ENCODE assay signal across 18 cellular contexts in the genomic region with DNA sequence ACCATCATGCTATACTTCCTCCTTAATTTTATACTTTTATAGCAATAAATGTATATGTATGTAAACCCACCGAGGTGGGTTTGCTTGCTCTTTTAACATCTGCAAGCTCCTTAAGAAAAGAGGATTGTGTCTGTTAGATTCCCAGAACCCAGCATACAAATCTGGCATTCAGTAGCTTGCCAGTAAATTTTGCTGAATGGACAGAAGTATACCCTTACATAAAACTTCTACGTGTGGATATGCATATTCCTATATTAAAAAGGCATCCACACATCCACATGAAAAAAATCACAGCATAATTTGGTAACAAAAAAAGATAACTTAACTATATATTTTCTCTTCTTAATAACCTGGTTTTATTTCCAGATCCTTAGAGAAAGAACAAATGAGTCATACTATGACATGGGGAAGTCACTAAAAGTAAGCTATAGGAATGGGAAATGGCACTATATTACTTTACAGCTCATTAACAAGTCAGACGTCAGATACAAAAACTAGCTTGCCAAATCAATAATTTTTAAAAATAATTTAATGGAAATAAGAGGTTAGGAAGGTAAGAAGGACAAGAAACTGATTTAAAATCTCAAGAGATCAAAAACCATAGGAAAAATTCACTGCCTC.
DNase-seq lines count a peak whose midpoint lies in the region; ATAC-seq, FAIRE-seq and TF ChIP-seq lines count a peak whose summit lies in the region.
"Had no signal": no experiment of that assay in that cellular context is flagged by ENCODE, and none has a peak within 500 bp of the region (broad histone marks: within the 10 kb centered on the region; RNA-seq: fewer than 3 reads in every experiment).

No MANE protein-coding gene starts in this region.

- H4K8ac ChIP-seq in mesenchymal stem cell (ENCODE audit: low read length), result no peak overlapping the region

- no peak for ATAC-seq in HepG2
- ATAC-seq in right lobe of liver, result no peak
- ATAC-seq: CD8-positive, alpha-beta T cell; GM23338 had no signal

- no peaks in the 10 kb centered on the region for H3K27me3 Mint-ChIP-seq in activated naive CD8-positive, alpha-beta T cell treated with anti-CD3 and anti-CD28 coated beads for 36 hours
- H3K27me3 Mint-ChIP-seq in MCF 10A (ENCODE audit: insufficient read depth, unreplicated experiment), result no peaks in the 10 kb centered on the region

- H3K18ac ChIP-seq in mesenchymal stem cell (ENCODE audit: low read depth in 1 of 2, low read length in 2 of 2), result no peak overlapping the region

- POLR2A ChIA-PET in HepG2 (lab: Yijun Ruan, JAX), result no interaction called here
- POLR2A ChIA-PET in MCF 10A (lab: Yijun Ruan, JAX), result interaction anchor here (0.8 to 1.1 kb wide), 2 partner anchors 9 to 319 kb away, joined by 3 read pairs; no protein-coding TSS in a partner anchor

- TF ChIP-seq POLR2A in HepG2 (IDR thresholded peaks at IDR 0.05; ENCODE audit: insufficient read depth in 1 of 2, low read depth in 2 of 2, low read length in 2 of 2) (no peak), right lobe of liver (IDR thresholded peaks at IDR 0.05) (no peak), breast epithelium (IDR thresholded peaks at IDR 0.05) (no peak)

- H4K91ac ChIP-seq in mesenchymal stem cell (ENCODE audit: low read length), result no peak overlapping the region

- TF ChIP-seq EP300 in HepG2 (IDR thresholded peaks at IDR 0.05; ENCODE audit: low read depth in 2 of 2, low read length in 2 of 2) (no peak), HepG2 (CRISPR knock-in tag; IDR thresholded peaks at IDR 0.05; ENCODE audit: borderline replicate concordance) (no peak)

- TF ChIP-seq CTCF in HepG2 (CRISPR knock-in tag; IDR thresholded peaks at IDR 0.05), result no peak
- TF ChIP-seq CTCF in right lobe of liver (IDR thresholded peaks at IDR 0.05), result no peak
- no peak for TF ChIP-seq CTCF in breast epithelium (IDR thresholded peaks at IDR 0.05)
- TF ChIP-seq CTCF in MCF 10A (IDR thresholded peaks at IDR 0.05; ENCODE audit: unreplicated experiment), result no peak

- H3K36me3 ChIP-seq in HepG2 (replicated peaks in 1 of 2; ENCODE audit: control insufficient read depth in 1 of 2, insufficient read depth in 2 of 2, low read length in 2 of 2) (peaks cover 0 to 8% of the 10 kb centered on the region in 2 experiments; a peak in 2 of 5 replicates), right lobe of liver (no peaks in the 10 kb centered on the region), mesenchymal stem cell (ENCODE audit: control insufficient read depth in 1 of 2, insufficient read depth in 2 of 2, low read depth in 1 of 2, low read length in 2 of 2) (peaks cover 0 to 4% of the 10 kb centered on the region in 2 experiments), breast epithelium (no peaks in the 10 kb centered on the region)
- H3K36me3 ChIP-seq: SJCRH30 had no signal

- no peak overlapping the region for H3K4me2 ChIP-seq in HepG2 (ENCODE audit: low read depth, low read length)
- H3K4me2 ChIP-seq in mesenchymal stem cell (ENCODE audit: low read length, poor library complexity, severe bottlenecking), result no peak overlapping the region
- H3K4me2 ChIP-seq: GM23338, PC-9 had no signal

- no peak overlapping the region for H3K23ac ChIP-seq in mesenchymal stem cell (ENCODE audit: low read length in 2 of 2)

- intact Hi-C loops in HepG2 (cut with micrococcal nuclease; ENCODE audit: unreplicated experiment), result no loop called here
- intact Hi-C loops in right lobe of liver (cut with DNase I), result no loop called here
- intact Hi-C loops in breast epithelium (cut with DNase I; ENCODE audit: low total_unique reads), result no loop called here
- intact Hi-C loops in MCF 10A (cut with micrococcal nuclease), result no loop called here

- DNase-seq in HepG2 (ENCODE audit: low spot score) (no peak), right lobe of liver (no peak), caudate nucleus (lab: John Stamatoyannopoulos, UW) (no peak), mesenchymal stem cell (peak; percentile 17), NCI-H748 treated with DMSO at 0.1 percent for 48 hours (lab: John Stamatoyannopoulos, UW) (no peak), breast epithelium (ENCODE audit: low spot score in 2 of 2) (no peak), MCF 10A (ENCODE audit: unreplicated experiment) (no peak)
- DNase-seq in activated naive CD8-positive, alpha-beta T cell treated with anti-CD3 and anti-CD28 coated beads for 36 hours, result no peak
- DNase-seq: 8988T; CD8-positive, alpha-beta T cell; Karpas-422; NCI-H1417 treated with DMSO at 0.1 percent for 48 hours; NCI-H1930; NCI-H446; NCI-H774; PC-9; SJCRH30 had no signal

- H3K4me1 ChIP-seq in HepG2 (ENCODE audit: insufficient read depth, low read length) (no peaks in the 10 kb centered on the region), right lobe of liver (no peaks in the 10 kb centered on the region), mesenchymal stem cell (ENCODE audit: control insufficient read depth, insufficient read depth, low read depth, low read length) (peaks cover 5% of the 10 kb centered on the region), breast epithelium (no peaks in the 10 kb centered on the region)
- H3K4me1 ChIP-seq: SJCRH30 had no signal

- H3K9ac ChIP-seq in HepG2 (ENCODE audit: insufficient read depth, low read depth, low read length) (no peak overlapping the region), mesenchymal stem cell (ENCODE audit: low read length) (no peak overlapping the region)

- no peak overlapping the region for H2BK12ac ChIP-seq in mesenchymal stem cell (ENCODE audit: low read length in 2 of 2)

- H3K27ac ChIP-seq in HepG2 (ENCODE audit: extremely low read length, insufficient read depth, low read length) (no peak overlapping the region), right lobe of liver (no peak overlapping the region), caudate nucleus (ENCODE audit: low read depth, low read length) (peak overlapping the region; percentile 49), mesenchymal stem cell (ENCODE audit: low read length, poor library complexity, severe bottlenecking) (no peak overlapping the region), breast epithelium (no peak overlapping the region)
- H3K27ac ChIP-seq: PC-9, SJCRH30 had no signal

- no peak overlapping the region for H3K4ac ChIP-seq in mesenchymal stem cell (ENCODE audit: low read depth in 1 of 2, low read length in 2 of 2)

- no peaks in the 10 kb centered on the region for H3K27me3 ChIP-seq in HepG2 (ENCODE audit: control insufficient read depth in 1 of 2, insufficient read depth in 2 of 2, low read length in 2 of 2)
- H3K27me3 ChIP-seq in right lobe of liver, result no peaks in the 10 kb centered on the region
- H3K27me3 ChIP-seq in mesenchymal stem cell (ENCODE audit: control insufficient read depth in 1 of 2, insufficient read depth in 1 of 2, low read length in 2 of 2), result no peaks in the 10 kb centered on the region
- H3K27me3 ChIP-seq in breast epithelium, result no peaks in the 10 kb centered on the region
- H3K27me3 ChIP-seq: SJCRH30 had no signal

- no peak overlapping the region for H2AK5ac ChIP-seq in mesenchymal stem cell (ENCODE audit: low read length, severe bottlenecking)

- TF ChIP-seq RAD21 in HepG2 (CRISPR knock-in tag; IDR thresholded peaks at IDR 0.05), result no peak

- no peak overlapping the region for H3K4me3 ChIP-seq in HepG2 (replicated peaks in 1 of 3; ENCODE audit: insufficient read depth in 1 of 3, low read depth in 2 of 3, low read length in 3 of 3)
- H3K4me3 ChIP-seq in right lobe of liver, result no peak overlapping the region
- no peak overlapping the region for H3K4me3 ChIP-seq in mesenchymal stem cell (ENCODE audit: insufficient read depth in 1 of 2, low read depth in 1 of 2, low read length in 2 of 2)
- H3K4me3 ChIP-seq in breast epithelium, result no peak overlapping the region
- H3K4me3 ChIP-seq: GM23338, PC-9, SJCRH30 had no signal

- H2BK15ac ChIP-seq in mesenchymal stem cell (ENCODE audit: low read depth, poor library complexity, severe bottlenecking), result no peak overlapping the region

- FAIRE-seq in HepG2 (lab: Jason Lieb, UNC), result no peak

- H2BK120ac ChIP-seq in mesenchymal stem cell (ENCODE audit: low read depth, low read length), result no peak overlapping the region

- H3K4me1 Mint-ChIP-seq in activated naive CD8-positive, alpha-beta T cell treated with anti-CD3 and anti-CD28 coated beads for 36 hours, result peaks cover 36% of the 10 kb centered on the region
- H3K4me1 Mint-ChIP-seq in MCF 10A (ENCODE audit: insufficient read depth, unreplicated experiment), result no peaks in the 10 kb centered on the region

- no peaks in the 10 kb centered on the region for H3K9me3 Mint-ChIP-seq in activated naive CD8-positive, alpha-beta T cell treated with anti-CD3 and anti-CD28 coated beads for 36 hours
- H3K9me3 Mint-ChIP-seq in MCF 10A (ENCODE audit: unreplicated experiment), result no peaks in the 10 kb centered on the region
- H3K9me3 Mint-ChIP-seq: CD8-positive, alpha-beta T cell; GM23338 had no signal

- BruUV-seq in HepG2 (replicated peaks; lab: Mats Ljungman, UMichigan) (no TSS peak), MCF 10A (replicated peaks; lab: Mats Ljungman, UMichigan) (no TSS peak)

- peaks cover 28% of the 10 kb centered on the region for H3K36me3 Mint-ChIP-seq in activated naive CD8-positive, alpha-beta T cell treated with anti-CD3 and anti-CD28 coated beads for 36 hours
- peaks cover 1% of the 10 kb centered on the region for H3K36me3 Mint-ChIP-seq in MCF 10A (ENCODE audit: insufficient read depth, unreplicated experiment)

- peaks cover 5% of the 10 kb centered on the region for H3K79me1 ChIP-seq in mesenchymal stem cell (replicated peaks; ENCODE audit: low read length, poor library complexity, severe bottlenecking)

- H2BK5ac ChIP-seq in mesenchymal stem cell (ENCODE audit: low read depth, low read length, poor library complexity, severe bottlenecking), result no peak overlapping the region

- H4K20me1 ChIP-seq in HepG2 (ENCODE audit: insufficient read depth, low read length), result no peaks in the 10 kb centered on the region

- no peak overlapping the region for H3K14ac ChIP-seq in mesenchymal stem cell (ENCODE audit: low read length in 2 of 2)

- CTCF ChIA-PET in HepG2 (lab: Yijun Ruan, JAX; ENCODE audit: low intra/inter-chr PET ratio, low total read pairs) (no interaction called here), MCF 10A (lab: Yijun Ruan, JAX) (interaction anchor here (0.5 to 2.1 kb wide), 3 partner anchors 8 to 234 kb away, joined by 3 to 10 read pairs (median 7); no protein-coding TSS in a partner anchor)

- H2AFZ ChIP-seq in HepG2 (ENCODE audit: low read length) (no peak overlapping the region), mesenchymal stem cell (ENCODE audit: low read depth, low read length) (no peak overlapping the region)
- H2AFZ ChIP-seq: GM23338, PC-9 had no signal

- no peak overlapping the region for H3K4me3 Mint-ChIP-seq in activated naive CD8-positive, alpha-beta T cell treated with anti-CD3 and anti-CD28 coated beads for 36 hours
- no peak overlapping the region for H3K4me3 Mint-ChIP-seq in MCF 10A (ENCODE audit: unreplicated experiment)
- H3K4me3 Mint-ChIP-seq: CD8-positive, alpha-beta T cell; GM23338 had no signal

- WGBS in HepG2 (ENCODE audit: low lambda C conversion rate), result 93% methylated on average over 3 of the region's 3 CpGs
- 88% methylated on average over 3 of the region's 3 CpGs for WGBS in right lobe of liver (ENCODE audit: insufficient coverage, low coverage, low lambda C conversion rate, missing lambda C conversion rate)
- no CpG with 5 or more reads among the region's 3 CpGs for WGBS in mesenchymal stem cell

- no peaks in the 10 kb centered on the region for H3K9me3 ChIP-seq in HepG2 (ENCODE audit: low read length)
- no peaks in the 10 kb centered on the region for H3K9me3 ChIP-seq in right lobe of liver
- H3K9me3 ChIP-seq in mesenchymal stem cell (ENCODE audit: control insufficient read depth, low read length), result no peaks in the 10 kb centered on the region
- no peaks in the 10 kb centered on the region for H3K9me3 ChIP-seq in breast epithelium
- H3K9me3 ChIP-seq: SJCRH30 had no signal

- H3K27ac Mint-ChIP-seq in activated naive CD8-positive, alpha-beta T cell treated with anti-CD3 and anti-CD28 coated beads for 36 hours, result no peak overlapping the region
- H3K27ac Mint-ChIP-seq in MCF 10A (ENCODE audit: low read depth, unreplicated experiment), result no peak overlapping the region
- H3K27ac Mint-ChIP-seq: CD8-positive, alpha-beta T cell had no signal

- in situ Hi-C loops in HepG2 (cut with HindIII; ENCODE audit: extremely low pct_ligation_motif_present, low pct_unique_long_range_greater_than_20kb), result no loop called here

- H3K79me2 ChIP-seq in HepG2 (ENCODE audit: insufficient read depth, low read length), result no peaks in the 10 kb centered on the region
